In genomic region chr13:100674848-100675659, GRCh38 we compare ENCODE assay signal across 8 cellular contexts. TPM values are rescaled to one million over a fixed set of nuclear protein-coding genes. Genes with fewer than 3 reads are reported as not detected.
DNase-seq lines count a peak whose midpoint lies in the region; ATAC-seq and TF ChIP-seq lines count a peak whose summit lies in the region.

No MANE protein-coding gene starts in this region.

- H3K4me1 ChIP-seq in DND-41 (ENCODE audit: insufficient read depth, low read length), result peaks cover 30% of the 10 kb centered on the region
- H3K4me1 ChIP-seq in PC-3 (ENCODE audit: insufficient read depth, low read length), result peaks cover 16% of the 10 kb centered on the region; the same call in 1 of the 2 replicates
- peaks cover 14 to 21% (median 19%) of the 10 kb centered on the region in 4 donors for H3K4me1 ChIP-seq in esophagus muscularis mucosa
- H3K4me1 ChIP-seq in muscle layer of duodenum (ENCODE audit: control insufficient read depth in 1 of 2, insufficient read depth in 2 of 2, low read length in 2 of 2), result peaks cover 0 to 8% of the 10 kb centered on the region in 2 donors

- TF ChIP-seq EP300 in esophagus muscularis mucosa (IDR thresholded peaks at IDR 0.05), result no peak

- H3K9ac ChIP-seq in DND-41 (ENCODE audit: low read depth, low read length) (peak overlapping the region; percentile 69), PC-3 (ENCODE audit: low read length) (peak overlapping the region; percentile 66)

- intact Hi-C loops in PC-3 (cut with micrococcal nuclease), result loop anchor here (1.0 kb wide), 1 partner anchor 42 kb away; no protein-coding TSS in a partner anchor
- intact Hi-C loops in esophagus muscularis mucosa (cut with DNase I), result loop anchor here (5.0 kb wide), 1 partner anchor 93 kb away; no protein-coding TSS in a partner anchor

- BruUV-seq in PC-3 (replicated peaks; lab: Mats Ljungman, UMichigan), result TSS peak; percentile 56

- no peaks in the 10 kb centered on the region for H3F3A ChIP-seq in PC-3 (ENCODE audit: low read length, unreplicated experiment)

- peaks cover 44% of the 10 kb centered on the region for H3K79me2 ChIP-seq in DND-41 (ENCODE audit: insufficient read depth, low read length)
- H3K79me2 ChIP-seq in PC-3 (ENCODE audit: low read length), result peaks cover 18% of the 10 kb centered on the region

- H3K4me2 ChIP-seq in DND-41 (ENCODE audit: insufficient read depth, low read length) (peak overlapping the region; percentile 84), PC-3 (ENCODE audit: low read length) (peak overlapping the region; percentile 87)

- TF ChIP-seq POLR2A in esophagus muscularis mucosa (IDR thresholded peaks at IDR 0.05; ENCODE audit: low read depth), result peak; percentile 14

- H3K27me3 ChIP-seq in DND-41 (ENCODE audit: insufficient read depth, low read length, poor library complexity) (no peaks in the 10 kb centered on the region), PC-3 (ENCODE audit: low read length) (no peaks in the 10 kb centered on the region), esophagus muscularis mucosa (no peaks in the 10 kb centered on the region), muscle layer of duodenum (ENCODE audit: low read depth, low read length) (no peaks in the 10 kb centered on the region)

- H3K9me2 ChIP-seq in PC-3 (replicated peaks; ENCODE audit: low read length), result no peaks in the 10 kb centered on the region

- peak; percentile 100 for DNase-seq in DND-41
- peak; percentile 98 for DNase-seq in KBM-7
- peak; percentile 94 for DNase-seq in PC-3
- DNase-seq in activated T-cell treated with anti-CD3 and anti-CD28 coated beads, Interleukin-2, amount 50 U/mL, for 48 hours, result peak; percentile 100
- peak; percentile 100 for DNase-seq in esophagus muscularis mucosa (ENCODE audit: extremely low spot score)
- DNase-seq in stimulated activated CD8-positive, alpha-beta memory T cell treated with anti-CD3 and anti-CD28 coated beads, Interleukin-7, amount 100 ng/mL, for 24 hours (ENCODE audit: low read depth), result peak; percentile 100

- in situ Hi-C loops in KBM-7 (cut with MboI; ENCODE audit: low pct_unique_long_range_greater_than_20kb, low sequenced_read_pairs), result no loop called here

- POLR2A ChIA-PET in PC-3 (lab: Charles Lee; ENCODE audit: unreplicated experiment), result interaction anchor here (0.6 kb wide), 1 partner anchor 42 kb away, joined by 3 read pairs; no protein-coding TSS in a partner anchor

- 4% methylated on average over 14 of the region's 72 CpGs for WGBS in esophagus muscularis mucosa

- H3K9me3 ChIP-seq in DND-41 (ENCODE audit: insufficient read depth, low read length, severe bottlenecking) (no peaks in the 10 kb centered on the region), PC-3 (ENCODE audit: low read length) (no peaks in the 10 kb centered on the region), esophagus muscularis mucosa (no peaks in the 10 kb centered on the region), muscle layer of duodenum (ENCODE audit: control insufficient read depth in 1 of 2, low read length in 2 of 2) (no peaks in the 10 kb centered on the region)

- H3K36me3 ChIP-seq in DND-41 (ENCODE audit: insufficient read depth, low read length), result peaks cover 14% of the 10 kb centered on the region
- no peaks in the 10 kb centered on the region for H3K36me3 ChIP-seq in PC-3 (ENCODE audit: low read depth, low read length)
- peaks cover 0 to 4% (median 3%) of the 10 kb centered on the region in 4 donors for H3K36me3 ChIP-seq in esophagus muscularis mucosa
- H3K36me3 ChIP-seq in muscle layer of duodenum (ENCODE audit: control insufficient read depth in 1 of 2, insufficient read depth in 2 of 2, low read length in 2 of 2), result no peaks in the 10 kb centered on the region

- TF ChIP-seq CTCF in DND-41 (IDR thresholded peaks at IDR 0.05; ENCODE audit: borderline replicate concordance, extremely low read depth, low read length, poor library complexity, severe bottlenecking) (peak; percentile 53), PC-3 (conservative IDR thresholded peaks at IDR 0.05; ENCODE audit: low read depth, low read length) (peak; percentile 17; the same call in 1 of the 2 replicates), esophagus muscularis mucosa (IDR thresholded peaks at IDR 0.05) (peak in 2 of 3 experiments; percentile 6 to 32)

- H3K27ac ChIP-seq in DND-41 (ENCODE audit: low read length) (peak overlapping the region; percentile 81), PC-3 (ENCODE audit: low read length) (no peak overlapping the region), esophagus muscularis mucosa (replicated peaks in 1 of 4) (peak overlapping the region; percentile 88 to 95 (median 90)), muscle layer of duodenum (ENCODE audit: low read length) (peak overlapping the region; percentile 69)

- H4K20me1 ChIP-seq in DND-41 (ENCODE audit: insufficient read depth, low read length), result peaks cover 31% of the 10 kb centered on the region
- H4K20me1 ChIP-seq in PC-3 (ENCODE audit: low read length), result no peaks in the 10 kb centered on the region

- peak overlapping the region; percentile 23 to 59 for H3K4me3 ChIP-seq in DND-41 (ENCODE audit: low read depth in 1 of 2, low read length in 2 of 2)
- H3K4me3 ChIP-seq in PC-3 (ENCODE audit: low read length), result peak overlapping the region; percentile 73
- peak overlapping the region; percentile 69 to 98 (median 92) for H3K4me3 ChIP-seq in esophagus muscularis mucosa
- peak overlapping the region; percentile 70 for H3K4me3 ChIP-seq in muscle layer of duodenum (ENCODE audit: low read depth in 1 of 2, low read length in 2 of 2)

- H2AFZ ChIP-seq in DND-41 (ENCODE audit: low read depth, low read length) (peak overlapping the region; percentile 79), PC-3 (ENCODE audit: low read length) (peak overlapping the region; percentile 82)

- CTCF ChIA-PET in PC-3 (lab: Charles Lee), result interaction anchor here (0.7 kb wide), 1 partner anchor 17 kb away, joined by 3 read pairs; no protein-coding TSS in a partner anchor

- ATAC-seq in DND-41 (ENCODE audit: insufficient read depth, low read depth) (peak; percentile 89), GM21723 (IDR thresholded peaks at IDR 0.05; ENCODE audit: unreplicated experiment) (peak; percentile 94), PC-3 (peak; percentile 91)

RNA-seq across cellular contexts. Expression of gene TMTC4, which starts 0.5 kb away (rescaled TPM):
- 6.3 and 15.1 TPM in 2 replicates for total RNA-seq in PC-3 (2014; rRNA removed)
- total RNA-seq in esophagus muscularis mucosa, result 10 to 100 TPM in 1 of 4 donors, 1 to 10 TPM in 3; 7.1 to 13.7 (median 8.4) TPM

Comparison
In these comparisons a context has a peak if more than half of its experiments do, and no peak if none do; other contexts are left out.
1. H3K4me3 ChIP-seq: peak in every context shown above with its lines; median percentile 92 in esophagus muscularis mucosa; 73 in PC-3; 70 in muscle layer of duodenum; 41 in DND-41.